8 cellular contexts compared by ENCODE assay signal in genomic region chr12:57765003-57765697, GRCh38. TPM values are rescaled to one million over a fixed set of nuclear protein-coding genes. Genes with fewer than 3 reads are reported as not detected.
DNase-seq lines count a peak whose midpoint lies in the region; ATAC-seq, FAIRE-seq and TF ChIP-seq lines count a peak whose summit lies in the region.

No MANE protein-coding gene starts in this region.

- H3K4me2 ChIP-seq in K562 (ENCODE audit: insufficient read depth, low read length), result no peak overlapping the region

- POLR2A ChIA-PET in K562 (lab: Yijun Ruan, JAX), result interaction anchor here (3.8 kb wide), 1 partner anchor 8 kb away, joined by 26 read pairs; no protein-coding TSS in a partner anchor

- intact Hi-C loops in K562 (cut with micrococcal nuclease), result no loop called here

- CTCF ChIA-PET in K562 (lab: Yijun Ruan, JAX; ENCODE audit: low intra/inter-chr PET ratio), result no interaction called here

- 0 out of 6 replicates have a peak, but pooled peaks of 1 of the 3 experiments have one; percentile 11 for TF ChIP-seq CTCF in K562 (IDR thresholded peaks at IDR 0.05 in 2 of 3, conservative IDR thresholded peaks at IDR 0.05 in 1 of 3; ENCODE audit: insufficient read depth in 2 of 3, low read depth in 1 of 3, low read length in 3 of 3)
- TF ChIP-seq CTCF in kidney epithelial cell (IDR thresholded peaks at IDR 0.05; ENCODE audit: insufficient read depth, low read length, poor library complexity, severe bottlenecking), result peak; percentile 43

- H3K36me3 ChIP-seq in K562 (ENCODE audit: control insufficient read depth, insufficient read depth, low read length) (peaks cover 24% of the 10 kb centered on the region; the same call in 2 of the 3 replicates), kidney epithelial cell (ENCODE audit: control insufficient read depth, insufficient read depth, low read length) (no peaks in the 10 kb centered on the region)

- DNase-seq in NCI-H2081 (lab: John Stamatoyannopoulos, UW) (peak; percentile 10 to 15), NCI-H2081 treated with DMSO at 0.1 percent for 48 hours (lab: John Stamatoyannopoulos, UW) (no peak), SW480 (ENCODE audit: low spot score) (peak; percentile 66), K562 (ENCODE audit: extremely low read depth in 1 of 4, low spot score in 3 of 4) (no peak), kidney epithelial cell (ENCODE audit: low read depth) (no peak)
- peak; percentile 52 to 74 for DNase-seq in stimulated activated effector memory CD8-positive, alpha-beta T cell treated with anti-CD3 and anti-CD28 coated beads, Interleukin-12 subunit alpha, Interleukin-12 subunit beta, amount 100 ng/mL, for 72 hours (ENCODE audit: low spot score in 2 of 2)

- H3K9ac ChIP-seq in K562 (ENCODE audit: insufficient read depth in 1 of 2, low read depth in 2 of 2, low read length in 2 of 2), result peak overlapping the region in 1 of 2 experiments; percentile 29; a peak in 1 of 4 replicates

- in situ Hi-C loops in K562 (cut with MboI), result no loop called here

- H3K9me3 Mint-ChIP-seq in stimulated activated effector memory CD8-positive, alpha-beta T cell treated with anti-CD3 and anti-CD28 coated beads, Interleukin-12 subunit alpha, Interleukin-12 subunit beta, amount 100 ng/mL, for 72 hours, result no peaks in the 10 kb centered on the region

- WGBS in K562 (ENCODE audit: insufficient coverage, low coverage, missing lambda C conversion rate), result 92% methylated on average over 48 of the region's 60 CpGs

- peak overlapping the region; percentile 95 for H3K4me3 Mint-ChIP-seq in stimulated activated effector memory CD8-positive, alpha-beta T cell treated with anti-CD3 and anti-CD28 coated beads, Interleukin-12 subunit alpha, Interleukin-12 subunit beta, amount 100 ng/mL, for 72 hours

- H3K9me1 ChIP-seq in K562 (ENCODE audit: control insufficient read depth, insufficient read depth, low read length), result no peaks in the 10 kb centered on the region

- no peaks in the 10 kb centered on the region for H4K20me1 ChIP-seq in K562 (replicated peaks; ENCODE audit: control insufficient read depth, insufficient read depth, low read length)

- H3K36me3 Mint-ChIP-seq in stimulated activated effector memory CD8-positive, alpha-beta T cell treated with anti-CD3 and anti-CD28 coated beads, Interleukin-12 subunit alpha, Interleukin-12 subunit beta, amount 100 ng/mL, for 72 hours, result peaks cover 47% of the 10 kb centered on the region

- no peaks in the 10 kb centered on the region for H3K27me3 ChIP-seq in K562 (ENCODE audit: control insufficient read depth in 2 of 2, insufficient read depth in 2 of 2, low read length in 2 of 2)
- H3K27me3 ChIP-seq in kidney epithelial cell (ENCODE audit: control insufficient read depth, insufficient read depth, low read length), result peaks cover 29% of the 10 kb centered on the region

- H3K27ac Mint-ChIP-seq in stimulated activated effector memory CD8-positive, alpha-beta T cell treated with anti-CD3 and anti-CD28 coated beads, Interleukin-12 subunit alpha, Interleukin-12 subunit beta, amount 100 ng/mL, for 72 hours, result peak overlapping the region; percentile 91

- ATAC-seq in HG02870 (IDR thresholded peaks at IDR 0.05; ENCODE audit: unreplicated experiment) (peak; percentile 51), K562 (no peak), GM18505 (IDR thresholded peaks at IDR 0.05; ENCODE audit: unreplicated experiment) (no peak)
- peak; percentile 80 for ATAC-seq in stimulated activated effector memory CD8-positive, alpha-beta T cell treated with anti-CD3 and anti-CD28 coated beads, Interleukin-12 subunit alpha, Interleukin-12 subunit beta, amount 100 ng/mL, for 72 hours

- no peak for TF ChIP-seq POLR2A in K562 (conservative IDR thresholded peaks at IDR 0.05)
- TF ChIP-seq POLR2A in GM18505 (IDR thresholded peaks at IDR 0.05; ENCODE audit: borderline replicate concordance, extremely low read depth, insufficient read depth, insufficient read length), result no peak

- peaks cover 8 to 25% of the 10 kb centered on the region in 2 experiments for H3K4me1 ChIP-seq in K562 (replicated peaks in 1 of 2; ENCODE audit: control insufficient read depth in 2 of 2, insufficient read depth in 2 of 2, low read length in 2 of 2)

- FAIRE-seq in K562 (lab: Jason Lieb, UNC), result no peak

- H3K4me3 ChIP-seq in K562, result no peak overlapping the region
- H3K4me3 ChIP-seq in kidney epithelial cell (ENCODE audit: low read depth, low read length), result peak overlapping the region; percentile 29

- no peak for TF ChIP-seq EP300 in K562 (IDR thresholded peaks at IDR 0.05; ENCODE audit: low read length)

- no peak overlapping the region for H2AFZ ChIP-seq in K562 (ENCODE audit: low read depth, low read length)

- no TSS peak for BruUV-seq in K562 (replicated peaks; lab: Mats Ljungman, UMichigan)

- H3K4me1 Mint-ChIP-seq in stimulated activated effector memory CD8-positive, alpha-beta T cell treated with anti-CD3 and anti-CD28 coated beads, Interleukin-12 subunit alpha, Interleukin-12 subunit beta, amount 100 ng/mL, for 72 hours, result peaks cover 61% of the 10 kb centered on the region

- TF ChIP-seq RAD21 in K562 (CRISPR knock-in tag; conservative IDR thresholded peaks at IDR 0.05 in 1 of 2, IDR thresholded peaks at IDR 0.05 in 1 of 2), result no peak

- no peaks in the 10 kb centered on the region for H3K79me2 ChIP-seq in K562 (ENCODE audit: control insufficient read depth, insufficient read depth, low read length)

- no peak overlapping the region for H3K27ac ChIP-seq in K562 (ENCODE audit: extremely low read depth, low read depth, low read length)

- H3K9me3 ChIP-seq in K562 (replicated peaks; ENCODE audit: control insufficient read depth, insufficient read depth, low read depth, low read length), result no peaks in the 10 kb centered on the region

RNA-seq across cellular contexts. Expression of gene CYP27B1, which starts 1.7 kb away (rescaled TPM):
- total RNA-seq in K562 (2011; cell fraction: chromatin; rRNA removed; ENCODE audit: low replicate concordance), result 12.2 and 25.6 TPM in 2 replicates
- 10.4 and 15.5 TPM in 2 replicates for total RNA-seq in K562 (2011; cell fraction: nucleolus; rRNA removed)
- total RNA-seq in K562 (2011; cell fraction: nucleoplasm; rRNA removed), result 9.8 and 15.3 TPM in 2 replicates
- total RNA-seq in K562 (2014; rRNA removed), result 1.3 and 2.2 TPM in 2 replicates
- total RNA-seq in K562 (2014; rRNA removed; fragmentation: Illumina TruSeq; extraction: Trizol), result 0.57 and 0.65 TPM in 2 replicates
- 1.2 TPM in 2 replicates for total RNA-seq in K562 (2015; rRNA removed; fragmentation: Illumina TruSeq; extraction: Trizol)
- total RNA-seq in K562 (2021), result 2.6 and 4.2 TPM in 2 replicates
- 2.5 and 7.0 TPM in 2 replicates for polyA plus RNA-seq in K562 (2011; rRNA removed)
- polyA plus RNA-seq in K562 (2011; cell fraction: cytosol; rRNA removed), result 2.6 and 4.3 TPM in 2 replicates
- 24.6 and 48.0 TPM in 2 replicates for polyA plus RNA-seq in K562 (2011; cell fraction: nucleus; rRNA removed)
- 1.8 and 2.4 TPM in 2 replicates for polyA plus RNA-seq in K562 (2012)
- polyA plus RNA-seq in K562 (2014; fragmentation: Illumina TruSeq; extraction: Trizol), result 1.5 and 1.8 TPM in 2 replicates
- under 1 TPM; 0.18 to 0.23 TPM for polyA plus RNA-seq in K562 (2014; fragmentation: Nextera tagmentation; extraction: Ambion mirVana)
- 3.1 and 3.8 TPM in 2 replicates for polyA plus RNA-seq in K562 (2014; rRNA removed)
- polyA minus RNA-seq in K562 (2011; rRNA and poly(A)+ RNA removed), result 1.9 and 2.5 TPM in 2 replicates
- 0.57 TPM in 1 of 2 replicates, not detected in the other for polyA minus RNA-seq in K562 (2011; cell fraction: cytosol; rRNA and poly(A)+ RNA removed)
- 6.1 and 7.3 TPM in 2 replicates for polyA minus RNA-seq in K562 (2011; cell fraction: nucleus; rRNA and poly(A)+ RNA removed)
- 4.3 and 5.2 TPM in 2 replicates for total RNA-seq in kidney epithelial cell

RNA-seq across cellular contexts. Expression of gene METTL1, which starts 6.8 kb away (rescaled TPM):
- 40.7 and 110 TPM in 2 replicates for total RNA-seq in K562 (2011; cell fraction: chromatin; rRNA removed; ENCODE audit: low replicate concordance)
- total RNA-seq in K562 (2011; cell fraction: nucleolus; rRNA removed), result 57.1 and 83.5 TPM in 2 replicates
- total RNA-seq in K562 (2011; cell fraction: nucleoplasm; rRNA removed), result 43.7 and 55.2 TPM in 2 replicates
- 24.0 and 42.5 TPM in 2 replicates for total RNA-seq in K562 (2014; rRNA removed)
- 12.6 and 14.6 TPM in 2 replicates for total RNA-seq in K562 (2014; rRNA removed; fragmentation: Illumina TruSeq; extraction: Trizol)
- total RNA-seq in K562 (2015; rRNA removed; fragmentation: Illumina TruSeq; extraction: Trizol), result 17.5 and 18.0 TPM in 2 replicates
- total RNA-seq in K562 (2021), result 44.0 and 49.3 TPM in 2 replicates
- polyA plus RNA-seq in K562 (2011; rRNA removed), result 39.2 and 45.1 TPM in 2 replicates
- polyA plus RNA-seq in K562 (2011; cell fraction: cytosol; rRNA removed), result 33.7 and 38.8 TPM in 2 replicates
- polyA plus RNA-seq in K562 (2011; cell fraction: nucleus; rRNA removed), result 75.9 and 78.4 TPM in 2 replicates
- polyA plus RNA-seq in K562 (2012), result 25.3 and 44.9 TPM in 2 replicates
- 36.8 and 47.6 TPM in 2 replicates for polyA plus RNA-seq in K562 (2014; fragmentation: Illumina TruSeq; extraction: Trizol)
- 10 to 100 TPM; 52.9 to 65.9 TPM for polyA plus RNA-seq in K562 (2014; fragmentation: Nextera tagmentation; extraction: Ambion mirVana)
- 23.9 and 32.1 TPM in 2 replicates for polyA plus RNA-seq in K562 (2014; rRNA removed)
- 23.4 and 33.9 TPM in 2 replicates for polyA minus RNA-seq in K562 (2011; rRNA and poly(A)+ RNA removed)
- polyA minus RNA-seq in K562 (2011; cell fraction: cytosol; rRNA and poly(A)+ RNA removed), result 15.1 and 20.4 TPM in 2 replicates
- 30.3 and 41.1 TPM in 2 replicates for polyA minus RNA-seq in K562 (2011; cell fraction: nucleus; rRNA and poly(A)+ RNA removed)
- 20.3 and 22.4 TPM in 2 replicates for total RNA-seq in kidney epithelial cell

RNA-seq across cellular contexts. Expression of gene EEF1AKMT3, which starts 7.3 kb away (rescaled TPM):
- 15.8 and 16.5 TPM in 2 replicates for total RNA-seq in K562 (2011; cell fraction: chromatin; rRNA removed; ENCODE audit: low replicate concordance)
- 9.3 and 9.8 TPM in 2 replicates for total RNA-seq in K562 (2011; cell fraction: nucleolus; rRNA removed)
- 17.6 and 32.4 TPM in 2 replicates for total RNA-seq in K562 (2011; cell fraction: nucleoplasm; rRNA removed)
- 4.1 and 6.0 TPM in 2 replicates for total RNA-seq in K562 (2014; rRNA removed)
- total RNA-seq in K562 (2014; rRNA removed; fragmentation: Illumina TruSeq; extraction: Trizol), result 6.9 and 7.8 TPM in 2 replicates
- 6.1 and 6.6 TPM in 2 replicates for total RNA-seq in K562 (2015; rRNA removed; fragmentation: Illumina TruSeq; extraction: Trizol)
- total RNA-seq in K562 (2021), result 7.2 and 11.7 TPM in 2 replicates
- polyA plus RNA-seq in K562 (2011; rRNA removed), result 17.2 and 17.6 TPM in 2 replicates
- 11.6 and 19.1 TPM in 2 replicates for polyA plus RNA-seq in K562 (2011; cell fraction: cytosol; rRNA removed)
- polyA plus RNA-seq in K562 (2011; cell fraction: nucleus; rRNA removed), result 18.5 and 21.8 TPM in 2 replicates
- polyA plus RNA-seq in K562 (2012), result 9.6 and 10.6 TPM in 2 replicates
- polyA plus RNA-seq in K562 (2014; fragmentation: Illumina TruSeq; extraction: Trizol), result 9.1 and 10.6 TPM in 2 replicates
- polyA plus RNA-seq in K562 (2014; fragmentation: Nextera tagmentation; extraction: Ambion mirVana), result 1 to 10 TPM; 4.9 to 9.1 TPM
- 7.9 and 11.4 TPM in 2 replicates for polyA plus RNA-seq in K562 (2014; rRNA removed)
- polyA minus RNA-seq in K562 (2011; rRNA and poly(A)+ RNA removed), result 10.0 and 10.5 TPM in 2 replicates
- 6.1 and 9.4 TPM in 2 replicates for polyA minus RNA-seq in K562 (2011; cell fraction: cytosol; rRNA and poly(A)+ RNA removed)
- polyA minus RNA-seq in K562 (2011; cell fraction: nucleus; rRNA and poly(A)+ RNA removed), result 3.9 and 6.0 TPM in 2 replicates
- 7.3 and 11.3 TPM in 2 replicates for total RNA-seq in kidney epithelial cell

RNA-seq across cellular contexts. Expression of gene MARCHF9, which starts 10.2 kb away (rescaled TPM):
- total RNA-seq in K562 (2011; cell fraction: chromatin; rRNA removed; ENCODE audit: low replicate concordance), result 16.0 and 31.2 TPM in 2 replicates
- total RNA-seq in K562 (2011; cell fraction: nucleolus; rRNA removed), result 19.5 and 20.8 TPM in 2 replicates
- total RNA-seq in K562 (2011; cell fraction: nucleoplasm; rRNA removed), result 19.7 and 22.6 TPM in 2 replicates
- total RNA-seq in K562 (2014; rRNA removed), result 6.2 and 6.9 TPM in 2 replicates
- total RNA-seq in K562 (2014; rRNA removed; fragmentation: Illumina TruSeq; extraction: Trizol), result 2.9 and 4.2 TPM in 2 replicates
- total RNA-seq in K562 (2015; rRNA removed; fragmentation: Illumina TruSeq; extraction: Trizol), result 4.6 and 5.6 TPM in 2 replicates
- total RNA-seq in K562 (2021), result 10.1 and 10.7 TPM in 2 replicates
- 6.6 and 10.3 TPM in 2 replicates for polyA plus RNA-seq in K562 (2011; rRNA removed)
- polyA plus RNA-seq in K562 (2011; cell fraction: cytosol; rRNA removed), result 7.2 and 10.1 TPM in 2 replicates
- 18.7 and 23.4 TPM in 2 replicates for polyA plus RNA-seq in K562 (2011; cell fraction: nucleus; rRNA removed)
- polyA plus RNA-seq in K562 (2012), result 7.2 and 10.2 TPM in 2 replicates
- 9.5 and 9.9 TPM in 2 replicates for polyA plus RNA-seq in K562 (2014; fragmentation: Illumina TruSeq; extraction: Trizol)
- 1 to 10 TPM in 1 of 2 experiments, under 1 TPM in 1; 0.80 to 1.3 TPM for polyA plus RNA-seq in K562 (2014; fragmentation: Nextera tagmentation; extraction: Ambion mirVana)
- polyA plus RNA-seq in K562 (2014; rRNA removed), result 9.7 and 12.4 TPM in 2 replicates
- 5.3 and 5.6 TPM in 2 replicates for polyA minus RNA-seq in K562 (2011; rRNA and poly(A)+ RNA removed)
- polyA minus RNA-seq in K562 (2011; cell fraction: cytosol; rRNA and poly(A)+ RNA removed), result 3.7 and 4.7 TPM in 2 replicates
- 5.0 and 5.2 TPM in 2 replicates for polyA minus RNA-seq in K562 (2011; cell fraction: nucleus; rRNA and poly(A)+ RNA removed)
- 15.1 and 16.7 TPM in 2 replicates for total RNA-seq in kidney epithelial cell

RNA-seq across cellular contexts. Expression of gene CDK4, which starts 13.0 kb away (rescaled TPM):
- total RNA-seq in K562 (2011; cell fraction: chromatin; rRNA removed; ENCODE audit: low replicate concordance), result 135 and 229 TPM in 2 replicates
- total RNA-seq in K562 (2011; cell fraction: nucleolus; rRNA removed), result 165 and 176 TPM in 2 replicates
- total RNA-seq in K562 (2011; cell fraction: nucleoplasm; rRNA removed), result 168 and 190 TPM in 2 replicates
- 237 and 282 TPM in 2 replicates for total RNA-seq in K562 (2014; rRNA removed)
- total RNA-seq in K562 (2014; rRNA removed; fragmentation: Illumina TruSeq; extraction: Trizol), result 173 and 188 TPM in 2 replicates
- total RNA-seq in K562 (2015; rRNA removed; fragmentation: Illumina TruSeq; extraction: Trizol), result 216 and 217 TPM in 2 replicates
- 238 and 253 TPM in 2 replicates for total RNA-seq in K562 (2021)
- polyA plus RNA-seq in K562 (2011; rRNA removed), result 429 and 436 TPM in 2 replicates
- polyA plus RNA-seq in K562 (2011; cell fraction: cytosol; rRNA removed), result 496 and 542 TPM in 2 replicates
- 182 and 203 TPM in 2 replicates for polyA plus RNA-seq in K562 (2011; cell fraction: nucleus; rRNA removed)
- 227 and 292 TPM in 2 replicates for polyA plus RNA-seq in K562 (2012)
- polyA plus RNA-seq in K562 (2014; fragmentation: Illumina TruSeq; extraction: Trizol), result 347 and 427 TPM in 2 replicates
- 10 to 100 TPM; 37.8 to 62.8 TPM for polyA plus RNA-seq in K562 (2014; fragmentation: Nextera tagmentation; extraction: Ambion mirVana)
- 309 and 339 TPM in 2 replicates for polyA plus RNA-seq in K562 (2014; rRNA removed)
- 194 and 258 TPM in 2 replicates for polyA minus RNA-seq in K562 (2011; rRNA and poly(A)+ RNA removed)
- polyA minus RNA-seq in K562 (2011; cell fraction: cytosol; rRNA and poly(A)+ RNA removed), result 98.1 and 128 TPM in 2 replicates
- polyA minus RNA-seq in K562 (2011; cell fraction: nucleus; rRNA and poly(A)+ RNA removed), result 95.2 and 124 TPM in 2 replicates
- total RNA-seq in kidney epithelial cell, result 257 and 298 TPM in 2 replicates

Comparison
In these comparisons a context has a peak if more than half of its experiments do, and no peak if none do; other contexts are left out.
1. DNase-seq: peak in NCI-H2081 (2 of 2), SW480 (single experiment) and stimulated activated effector memory CD8-positive, alpha-beta T cell treated with anti-CD3 and anti-CD28 coated beads, Interleukin-12 subunit alpha, Interleukin-12 subunit beta, amount 100 ng/mL, for 72 hours (2 of 2); none in NCI-H2081 treated with DMSO at 0.1 percent for 48 hours (single experiment), K562 (0 of 4) and kidney epithelial cell (single experiment).
2. ATAC-seq: peak in HG02870 (single experiment) and stimulated activated effector memory CD8-positive, alpha-beta T cell treated with anti-CD3 and anti-CD28 coated beads, Interleukin-12 subunit alpha, Interleukin-12 subunit beta, amount 100 ng/mL, for 72 hours (single experiment); none in K562 (single experiment) and GM18505 (single experiment).